23 cellular contexts compared by ENCODE assay signal in genomic region chr15:101542306-101543025, GRCh38. TPM values are rescaled to one million over a fixed set of nuclear protein-coding genes. Genes with fewer than 3 reads are reported as not detected.
DNase-seq lines count a peak whose midpoint lies in the region; ATAC-seq, FAIRE-seq and TF ChIP-seq lines count a peak whose summit lies in the region.
"Had no signal": no experiment of that assay in that cellular context is flagged by ENCODE, and none has a peak within 500 bp of the region (broad histone marks: within the 10 kb centered on the region; RNA-seq: fewer than 3 reads in every experiment).

No MANE protein-coding gene starts in this region.

- TF ChIP-seq RAD21 in HepG2 (CRISPR knock-in tag; IDR thresholded peaks at IDR 0.05), result no peak

- H3K4me1 ChIP-seq in heart left ventricle (peaks cover 0 to 2% (median 0%) of the 10 kb centered on the region in 12 donors), HepG2 (ENCODE audit: insufficient read depth, low read length) (peaks cover 50% of the 10 kb centered on the region), upper lobe of right lung (no peaks in the 10 kb centered on the region)

- H3K36me3 ChIP-seq in heart left ventricle, result no peaks in the 10 kb centered on the region
- no peaks in the 10 kb centered on the region for H3K36me3 ChIP-seq in HepG2 (replicated peaks in 1 of 2; ENCODE audit: control insufficient read depth in 1 of 2, insufficient read depth in 2 of 2, low read length in 2 of 2)
- no peaks in the 10 kb centered on the region for H3K36me3 ChIP-seq in upper lobe of right lung
- H3K36me3 ChIP-seq: heart right ventricle had no signal

- in situ Hi-C loops in HepG2 (cut with HindIII; ENCODE audit: extremely low pct_ligation_motif_present, low pct_unique_long_range_greater_than_20kb), result loop anchor here (5.0 kb wide), 2 partner anchors 35 to 100 kb away; no protein-coding TSS in a partner anchor

- TF ChIP-seq CTCF in heart left ventricle (IDR thresholded peaks at IDR 0.05), result no peak
- TF ChIP-seq CTCF in HepG2 (CRISPR knock-in tag; IDR thresholded peaks at IDR 0.05), result no peak
- no peak for TF ChIP-seq CTCF in upper lobe of right lung (IDR thresholded peaks at IDR 0.05)
- TF ChIP-seq CTCF in omental fat pad (IDR thresholded peaks at IDR 0.05), result no peak

- TF ChIP-seq POLR2A in heart left ventricle (IDR thresholded peaks at IDR 0.05) (no peak), HepG2 (IDR thresholded peaks at IDR 0.05; ENCODE audit: insufficient read depth in 1 of 2, low read depth in 2 of 2, low read length in 2 of 2) (no peak)

- FAIRE-seq in HepG2 (lab: Jason Lieb, UNC), result no peak
- FAIRE-seq: D721Med, G401.6 had no signal

- H3K27ac ChIP-seq in heart left ventricle (no peak overlapping the region), HepG2 (ENCODE audit: extremely low read length, insufficient read depth, low read length) (no peak overlapping the region), upper lobe of right lung (no peak overlapping the region)
- H3K27ac ChIP-seq: heart right ventricle, KMS-11 had no signal

- 85 to 89% (median 87%) methylated on average over 14 to 17 of the region's 17 CpGs for WGBS in heart left ventricle, 4 donors
- 60% methylated on average over 17 of the region's 17 CpGs for WGBS in HepG2 (ENCODE audit: low lambda C conversion rate)

- H3K9me3 ChIP-seq in heart left ventricle, result peaks cover 0 to 11% (median 0%) of the 10 kb centered on the region in 12 donors
- H3K9me3 ChIP-seq in HepG2 (ENCODE audit: low read length), result no peaks in the 10 kb centered on the region
- no peaks in the 10 kb centered on the region for H3K9me3 ChIP-seq in upper lobe of right lung

- H3K4me3 ChIP-seq in heart left ventricle (no peak overlapping the region), HepG2 (replicated peaks in 1 of 3; ENCODE audit: insufficient read depth in 1 of 3, low read depth in 2 of 3, low read length in 3 of 3) (no peak overlapping the region), upper lobe of right lung (no peak overlapping the region)
- H3K4me3 ChIP-seq: heart right ventricle, lung had no signal

- no TSS peak for BruUV-seq in HepG2 (replicated peaks; lab: Mats Ljungman, UMichigan)

- no peak overlapping the region for H3K4me2 ChIP-seq in HepG2 (ENCODE audit: low read depth, low read length)
- H3K4me2 ChIP-seq: KMS-11 had no signal

- H3K9ac ChIP-seq in HepG2 (ENCODE audit: insufficient read depth, low read depth, low read length), result no peak overlapping the region
- H3K9ac ChIP-seq: KMS-11 had no signal

- ATAC-seq in heart left ventricle, result peak in 3 of 4 donors; percentile 35 to 45 (median 40)
- no peak for ATAC-seq in Right ventricle myocardium superior (ENCODE audit: poor library complexity)
- ATAC-seq in HepG2, result peak; percentile 4; the same call in 1 of the 3 replicates
- ATAC-seq in upper lobe of right lung, result peak; percentile 38
- ATAC-seq in HG02678 (IDR thresholded peaks at IDR 0.05; ENCODE audit: unreplicated experiment), result no peak
- no peak for ATAC-seq in GM18502 (IDR thresholded peaks at IDR 0.05; ENCODE audit: poor library complexity, unreplicated experiment)
- ATAC-seq in omental fat pad (ENCODE audit: low FRiP score), result no peak
- ATAC-seq: activated T-helper 17 cell treated with anti-CD3 and anti-CD28 coated beads, Interleukin-2, amount 50 U/mL, for 72 hours had no signal

- CTCF ChIA-PET in HepG2 (lab: Yijun Ruan, JAX; ENCODE audit: low intra/inter-chr PET ratio, low total read pairs), result no interaction called here

- H3K27me3 ChIP-seq in heart left ventricle, result peaks cover 0 to 5% (median 0%) of the 10 kb centered on the region in 9 donors
- no peaks in the 10 kb centered on the region for H3K27me3 ChIP-seq in HepG2 (ENCODE audit: control insufficient read depth in 1 of 2, insufficient read depth in 2 of 2, low read length in 2 of 2)
- H3K27me3 ChIP-seq in upper lobe of right lung, result no peaks in the 10 kb centered on the region

- POLR2A ChIA-PET in HepG2 (lab: Yijun Ruan, JAX), result interaction anchor here (1.2 kb wide), 1 partner anchor 14 kb away, joined by 5 read pairs; no protein-coding TSS in a partner anchor

- H4K20me1 ChIP-seq in HepG2 (ENCODE audit: insufficient read depth, low read length), result no peaks in the 10 kb centered on the region

- H3K79me2 ChIP-seq in HepG2 (ENCODE audit: insufficient read depth, low read length), result no peaks in the 10 kb centered on the region

- no peak for TF ChIP-seq EP300 in HepG2 (IDR thresholded peaks at IDR 0.05; ENCODE audit: low read depth in 2 of 2, low read length in 2 of 2)
- no peak for TF ChIP-seq EP300 in HepG2 (CRISPR knock-in tag; IDR thresholded peaks at IDR 0.05; ENCODE audit: borderline replicate concordance)

- H2AFZ ChIP-seq in HepG2 (ENCODE audit: low read length), result no peak overlapping the region

- peak in 2 of 5 donors; percentile 40 to 50 for DNase-seq in heart left ventricle
- DNase-seq in Right ventricle myocardium superior, result no peak
- peak in 3 of 5 donors; percentile 23 to 37 (median 29) for DNase-seq in T-helper 1 cell
- no peak for DNase-seq in HepG2 (ENCODE audit: low spot score)
- DNase-seq in upper lobe of right lung, result no peak
- no peak for DNase-seq in omental fat pad (ENCODE audit: low spot score)
- DNase-seq: ACHN; activated CD4-positive, alpha-beta T cell treated with anti-CD3 and anti-CD28 coated beads for 1 hour; NCI-H1930; NCI-H345; NK-92 treated with Interleukin-12 subunit alpha and Interleukin-12 subunit beta, amount 100 ng/mL, for 24 hours; retina; RPMI8226; stimulated activated CD4-positive, alpha-beta T cell treated with anti-CD3 and anti-CD28 coated beads, Interleukin-12 subunit alpha, Interleukin-12 subunit beta, amount 100 ng/mL, for 4 hours had no signal

- intact Hi-C loops in heart left ventricle (cut with DNase I), result no loop called here
- intact Hi-C loops in Right ventricle myocardium superior (cut with DNase I), result loop anchor here (5.0 kb wide), 1 partner anchor 100 kb away; no protein-coding TSS in a partner anchor
- intact Hi-C loops in HepG2 (cut with micrococcal nuclease; ENCODE audit: unreplicated experiment), result no loop called here
- intact Hi-C loops in upper lobe of right lung (cut with DNase I), result no loop called here

TF ChIP-seq in HepG2, 621 proteins besides CTCF, POLR2A, EP300 and RAD21:
- TF ChIP-seq POGZ (CRISPR knock-in tag; IDR thresholded peaks at IDR 0.05) (no peak), CBX2 (IDR thresholded peaks at IDR 0.05; ENCODE audit: low read depth, low read length) (no peak), CBX2 (CRISPR knock-in tag; IDR thresholded peaks at IDR 0.05; ENCODE audit: low read depth) (no peak), FOSL2 (CRISPR knock-in tag; IDR thresholded peaks at IDR 0.05) (no peak), POLR2AphosphoS2 (IDR thresholded peaks at IDR 0.05; ENCODE audit: low read depth, low read length) (no peak), RBAK (CRISPR knock-in tag; IDR thresholded peaks at IDR 0.05) (no peak)

RNA-seq across cellular contexts. Expression of gene PCSK6, which starts 53.0 kb away (rescaled TPM):
- total RNA-seq in heart left ventricle (10 to 100 TPM in 8 of 9 donors, 1 to 10 TPM in 1; 7.3 to 41.7 (median 23.5) TPM), Right ventricle myocardium superior (34.7 TPM), HepG2 (2016; rRNA removed; fragmentation: Illumina TruSeq; extraction: Trizol) (42.5 and 56.5 TPM in 2 replicates), upper lobe of right lung (16.6 TPM), omental fat pad (10 to 100 TPM in 3 of 4 donors, 1 to 10 TPM in 1; 9.7 to 20.5 (median 13.1) TPM)
- polyA plus RNA-seq in heart left ventricle (1 to 10 TPM; 7.4 TPM), HepG2 (2011; rRNA removed) (155 and 208 TPM in 2 replicates)
- total RNA-seq in HepG2 (2016; cell fraction: cytosol; rRNA removed; fragmentation: Illumina TruSeq; extraction: Trizol; ENCODE audit: low read depth), result 71.9 and 81.0 TPM in 2 replicates
- total RNA-seq in HepG2 (2016; cell fraction: insoluble cytoplasmic fraction; rRNA removed; fragmentation: Illumina TruSeq; extraction: Trizol), result 34.4 and 55.2 TPM in 2 replicates
- 69.6 and 77.5 TPM in 2 replicates for total RNA-seq in HepG2 (2016; cell fraction: membrane; rRNA removed; fragmentation: Illumina TruSeq; extraction: Trizol)
- 66.0 and 74.7 TPM in 2 replicates for total RNA-seq in HepG2 (2016; cell fraction: nucleus; rRNA removed; fragmentation: Illumina TruSeq; extraction: Trizol)
- 113 and 150 TPM in 2 replicates for polyA plus RNA-seq in HepG2 (2011; cell fraction: cytosol; rRNA removed)
- polyA plus RNA-seq in HepG2 (2011; cell fraction: nucleus; rRNA removed), result 207 and 256 TPM in 2 replicates
- polyA plus RNA-seq in HepG2 (2012), result 61.3 and 94.3 TPM in 2 replicates
- 28.0 and 30.8 TPM in 2 replicates for polyA plus RNA-seq in HepG2 (2016; cell fraction: cytosol; fragmentation: Illumina TruSeq; extraction: Trizol; ENCODE audit: low read depth)
- 34.4 and 44.9 TPM in 2 replicates for polyA plus RNA-seq in HepG2 (2016; cell fraction: insoluble cytoplasmic fraction; fragmentation: Illumina TruSeq; extraction: Trizol; ENCODE audit: low read depth)
- 53.8 and 67.9 TPM in 2 replicates for polyA plus RNA-seq in HepG2 (2016; cell fraction: membrane; fragmentation: Illumina TruSeq; extraction: Trizol; ENCODE audit: low read depth)
- 84.3 and 88.3 TPM in 2 replicates for polyA plus RNA-seq in HepG2 (2016; cell fraction: nucleus; fragmentation: Illumina TruSeq; extraction: Trizol; ENCODE audit: insufficient read depth, low read depth)
- polyA minus RNA-seq in HepG2 (2011; rRNA and poly(A)+ RNA removed; ENCODE audit: low replicate concordance), result 65.0 and 447 TPM in 2 replicates
- 126 and 149 TPM in 2 replicates for polyA minus RNA-seq in HepG2 (2011; cell fraction: cytosol; rRNA and poly(A)+ RNA removed)
- polyA minus RNA-seq in HepG2 (2011; cell fraction: nucleus; rRNA and poly(A)+ RNA removed), result 126 and 142 TPM in 2 replicates
- total RNA-seq: H4 had no signal

Comparison
In these comparisons a context has a peak if more than half of its experiments do, and no peak if none do; other contexts are left out.
1. ATAC-seq: peak in heart left ventricle (3 of 4), HepG2 (single experiment) and upper lobe of right lung (single experiment); none in Right ventricle myocardium superior (single experiment), HG02678 (single experiment), GM18502 (single experiment) and omental fat pad (single experiment).
2. DNase-seq: peak in T-helper 1 cell (3 of 5); none in Right ventricle myocardium superior (single experiment), HepG2 (single experiment), upper lobe of right lung (single experiment) and omental fat pad (single experiment).